8 cellular contexts compared by ENCODE assay signal in the genomic region with DNA sequence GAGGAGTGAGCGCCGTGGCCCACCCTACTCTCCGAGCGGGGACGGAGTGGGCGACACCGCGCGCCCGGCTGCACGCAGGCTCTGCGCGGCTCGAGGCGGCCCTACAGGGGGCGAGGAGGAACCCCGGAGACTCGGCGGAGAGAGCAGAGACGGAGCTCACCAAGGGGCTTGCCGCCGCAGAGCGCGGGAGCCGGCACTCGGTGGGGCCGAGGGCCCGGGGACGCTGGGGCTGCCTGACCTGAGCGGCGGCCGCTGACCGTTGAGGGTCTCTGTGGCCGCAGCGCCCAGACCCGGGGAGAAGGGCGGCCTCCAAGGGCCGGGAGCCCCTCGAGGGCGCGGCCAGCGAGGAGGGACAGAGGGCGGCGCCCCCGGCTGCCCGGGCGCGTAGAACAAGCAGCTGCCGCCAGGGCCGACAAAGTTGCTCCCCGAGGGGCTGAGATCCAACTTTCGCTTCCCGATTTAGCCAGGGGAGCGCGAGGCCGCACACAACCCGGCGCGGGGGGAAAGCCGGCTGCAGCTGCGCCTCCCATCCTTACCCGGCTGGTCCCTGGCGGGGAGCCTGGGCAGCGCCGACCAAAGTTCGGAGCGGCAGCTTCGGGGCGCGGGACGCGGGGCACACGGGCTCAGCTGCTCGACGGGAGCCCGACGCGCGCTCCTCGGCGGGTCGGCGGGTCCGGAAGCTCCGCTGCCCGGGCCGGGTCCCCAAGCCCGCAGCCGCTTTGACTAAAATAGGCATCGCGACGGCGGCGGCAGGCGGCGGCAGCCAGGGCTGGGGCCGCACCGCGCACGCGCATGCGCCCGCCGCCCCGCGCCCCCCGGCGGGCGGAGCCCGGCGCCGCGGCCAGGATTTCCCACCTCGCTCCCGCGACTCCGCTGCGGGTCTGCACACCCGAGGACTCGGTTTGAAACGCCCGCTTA. TPM values are rescaled to one million over a fixed set of nuclear protein-coding genes. Genes with fewer than 3 reads are reported as not detected.
DNase-seq lines count a peak whose midpoint lies in the region; ATAC-seq, FAIRE-seq and TF ChIP-seq lines count a peak whose summit lies in the region.

No MANE protein-coding gene starts in this region.

- H3K36me3 ChIP-seq in adipocyte (ENCODE audit: control insufficient read depth, insufficient read depth, low read length, severe bottlenecking), result no peaks in the 10 kb centered on the region
- H3K36me3 ChIP-seq in pancreas, result no peaks in the 10 kb centered on the region

- H3K27me3 ChIP-seq in adipocyte (replicated peaks; ENCODE audit: control insufficient read depth, insufficient read depth, low read length) (no peaks in the 10 kb centered on the region), pancreas (peaks cover 0 to 11% (median 0%) of the 10 kb centered on the region in 4 donors)

- 2% methylated on average over 68 to 122 of the region's 122 CpGs for WGBS in pancreas, 2 donors

- TF ChIP-seq CTCF in pancreas (IDR thresholded peaks at IDR 0.05), result no peak

- no peaks in the 10 kb centered on the region for H3K9me3 ChIP-seq in adipocyte (ENCODE audit: control insufficient read depth, low read length)
- no peaks in the 10 kb centered on the region for H3K9me3 ChIP-seq in pancreas

- ATAC-seq in GM18498 (IDR thresholded peaks at IDR 0.05; ENCODE audit: unreplicated experiment) (peak; percentile 67), HG02885 (IDR thresholded peaks at IDR 0.05; ENCODE audit: poor library complexity, unreplicated experiment) (peak; percentile 67), left cardiac atrium (peak; percentile 88 to 89), pancreas (peak; percentile 53 to 83 (median 78))

- intact Hi-C loops in left cardiac atrium (cut with DNase I) (loop anchor here in 1 of 2 donors (5.0 kb wide), 1 partner anchor 226 kb away; no protein-coding TSS in a partner anchor), pancreas (cut with DNase I) (no loop called here)

- H3K4me1 ChIP-seq in adipocyte (ENCODE audit: control insufficient read depth, insufficient read depth, low read length), result no peaks in the 10 kb centered on the region
- H3K4me1 ChIP-seq in pancreas, result no peaks in the 10 kb centered on the region

- no peak for FAIRE-seq in pancreas (lab: Jason Lieb, UNC)

- H3K9ac ChIP-seq in adipocyte (ENCODE audit: low read length), result peak overlapping the region; percentile 83

- peak; percentile 85 for DNase-seq in AG08395 (ENCODE audit: low spot score)
- DNase-seq in NCI-H748 treated with DMSO at 0.1 percent for 48 hours (lab: John Stamatoyannopoulos, UW), result peak; percentile 13
- DNase-seq in adipocyte (ENCODE audit: low read depth), result peak; percentile 77
- peak; percentile 70 for DNase-seq in left cardiac atrium
- DNase-seq in pancreas, result peak; percentile 23 to 77 (median 43)
- DNase-seq in amniotic stem cell (lab: John Stamatoyannopoulos, UW), result no peak

- peak overlapping the region; percentile 88 for H3K4me3 ChIP-seq in adipocyte (ENCODE audit: low read length)
- H3K4me3 ChIP-seq in pancreas, result peak overlapping the region; percentile 38 to 56 (median 54)

- no peak overlapping the region for H3K27ac ChIP-seq in pancreas

RNA-seq across cellular contexts. Expression of gene POPDC3, which starts 43.1 kb away (rescaled TPM):
- total RNA-seq in left cardiac atrium (10 to 100 TPM; 34.5 to 35.5 TPM), pancreas (under 1 TPM in 2 of 6 donors, not detected in 4; 0.35 to 0.67 TPM)
- 1 to 10 TPM in 1 of 2 donors, under 1 TPM in 1; 0.84 to 3.0 TPM for polyA plus RNA-seq in pancreas

Comparison
In these comparisons a context has a peak if more than half of its experiments do, and no peak if none do; other contexts are left out.
1. RNA of gene POPDC3, which starts 43.1 kb away (total RNA-seq): 34.5 to 35.5 TPM in left cardiac atrium; 0.35 to 0.67 TPM in pancreas; every median in the first group is over 10 times any median in the second.
2. Peak in every context shown above with its lines, with median percentiles within 50 percentile points of each other: ATAC-seq.